In the genomic region with DNA sequence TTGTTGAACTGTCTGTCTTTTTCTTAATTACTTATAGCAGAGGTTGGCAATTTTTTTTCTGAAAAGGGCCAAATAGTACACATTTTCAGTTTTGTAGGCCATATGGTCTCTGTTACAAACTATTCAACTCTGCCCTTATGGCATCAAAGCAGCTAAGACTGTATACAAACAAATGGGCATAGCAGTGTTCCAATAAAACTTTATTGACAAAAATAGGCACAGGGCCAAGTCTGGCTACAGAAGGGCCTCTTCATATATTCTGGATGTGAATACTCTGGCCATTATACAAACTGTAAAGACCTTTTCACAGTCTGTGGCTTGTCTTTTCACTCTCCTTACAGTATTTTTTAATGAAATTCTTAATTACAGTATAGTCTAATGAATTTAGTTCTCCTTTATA, we compare ENCODE assay signal across 2 cellular contexts.
TF ChIP-seq lines count a peak whose summit lies in the region.

No MANE protein-coding gene starts in this region.

TF ChIP-seq in HepG2, 621 proteins besides CTCF, POLR2A, EP300 and RAD21 (continued from another document):
- TF ChIP-seq, protein P1, sequence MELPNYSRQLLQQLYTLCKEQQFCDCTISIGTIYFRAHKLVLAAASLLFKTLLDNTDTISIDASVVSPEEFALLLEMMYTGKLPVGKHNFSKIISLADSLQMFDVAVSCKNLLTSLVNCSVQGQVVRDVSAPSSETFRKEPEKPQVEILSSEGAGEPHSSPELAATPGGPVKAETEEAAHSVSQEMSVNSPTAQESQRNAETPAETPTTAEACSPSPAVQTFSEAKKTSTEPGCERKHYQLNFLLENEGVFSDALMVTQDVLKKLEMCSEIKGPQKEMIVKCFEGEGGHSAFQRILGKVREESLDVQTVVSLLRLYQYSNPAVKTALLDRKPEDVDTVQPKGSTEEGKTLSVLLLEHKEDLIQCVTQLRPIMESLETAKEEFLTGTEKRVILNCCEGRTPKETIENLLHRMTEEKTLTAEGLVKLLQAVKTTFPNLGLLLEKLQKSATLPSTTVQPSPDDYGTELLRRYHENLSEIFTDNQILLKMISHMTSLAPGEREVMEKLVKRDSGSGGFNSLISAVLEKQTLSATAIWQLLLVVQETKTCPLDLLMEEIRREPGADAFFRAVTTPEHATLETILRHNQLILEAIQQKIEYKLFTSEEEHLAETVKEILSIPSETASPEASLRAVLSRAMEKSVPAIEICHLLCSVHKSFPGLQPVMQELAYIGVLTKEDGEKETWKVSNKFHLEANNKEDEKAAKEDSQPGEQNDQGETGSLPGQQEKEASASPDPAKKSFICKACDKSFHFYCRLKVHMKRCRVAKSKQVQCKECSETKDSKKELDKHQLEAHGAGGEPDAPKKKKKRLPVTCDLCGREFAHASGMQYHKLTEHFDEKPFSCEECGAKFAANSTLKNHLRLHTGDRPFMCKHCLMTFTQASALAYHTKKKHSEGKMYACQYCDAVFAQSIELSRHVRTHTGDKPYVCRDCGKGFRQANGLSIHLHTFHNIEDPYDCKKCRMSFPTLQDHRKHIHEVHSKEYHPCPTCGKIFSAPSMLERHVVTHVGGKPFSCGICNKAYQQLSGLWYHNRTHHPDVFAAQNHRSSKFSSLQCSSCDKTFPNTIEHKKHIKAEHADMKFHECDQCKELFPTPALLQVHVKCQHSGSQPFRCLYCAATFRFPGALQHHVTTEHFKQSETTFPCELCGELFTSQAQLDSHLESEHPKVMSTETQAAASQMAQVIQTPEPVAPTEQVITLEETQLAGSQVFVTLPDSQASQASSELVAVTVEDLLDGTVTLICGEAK (IDR thresholded peaks at IDR 0.05): peak; percentile 77
- TF ChIP-seq, protein P1 (CRISPR knock-in tag; IDR thresholded peaks at IDR 0.05): peak; percentile 94; the same call in 1 of the 2 replicates

TF ChIP-seq in K562, 482 proteins besides CTCF, POLR2A, EP300 and RAD21 (continued from another document):
- 0 out of 2 replicates have a peak, but pooled peaks have one; percentile 18 for TF ChIP-seq ZKSCAN1 (IDR thresholded peaks at IDR 0.05; ENCODE audit: low read depth, low read length)
- no peak for TF ChIP-seq ARID1B (IDR thresholded peaks at IDR 0.05)
- TF ChIP-seq NFIC (IDR thresholded peaks at IDR 0.05): peak; percentile 97
- TF ChIP-seq, protein P1 (IDR thresholded peaks at IDR 0.05): peak; percentile 98
- TF ChIP-seq, protein P1 (CRISPR knock-in tag; IDR thresholded peaks at IDR 0.05): peak; percentile 98
- TF ChIP-seq SMC3 (conservative IDR thresholded peaks at IDR 0.05; ENCODE audit: insufficient read depth, low read depth, low read length): no peak
- no peak for TF ChIP-seq SMARCB1 (IDR thresholded peaks at IDR 0.05; ENCODE audit: insufficient read length, low read depth)
- TF ChIP-seq SMAD1 (IDR thresholded peaks at IDR 0.05; ENCODE audit: low read depth, low read length, partially characterized antibody): peak; percentile 83
- no peak for TF ChIP-seq CC2D1A (IDR thresholded peaks at IDR 0.05)
- no peak for TF ChIP-seq RBM25 (IDR thresholded peaks at IDR 0.05; ENCODE audit: low read depth, low read length, severe bottlenecking)
- TF ChIP-seq NFIX (CRISPR knock-in tag; IDR thresholded peaks at IDR 0.05; ENCODE audit: low read depth): peak; percentile 70
- TF ChIP-seq ZNF232 (CRISPR knock-in tag; IDR thresholded peaks at IDR 0.05): no peak
- TF ChIP-seq MAFF (IDR thresholded peaks at IDR 0.05; ENCODE audit: low read length): no peak
- no peak for TF ChIP-seq NFRKB (IDR thresholded peaks at IDR 0.05; ENCODE audit: low read depth)
- no peak for TF ChIP-seq STAG1 (CRISPR knock-in tag; IDR thresholded peaks at IDR 0.05; ENCODE audit: borderline replicate concordance)
